ENCODE assay signal across 2 cellular contexts in the genomic region with DNA sequence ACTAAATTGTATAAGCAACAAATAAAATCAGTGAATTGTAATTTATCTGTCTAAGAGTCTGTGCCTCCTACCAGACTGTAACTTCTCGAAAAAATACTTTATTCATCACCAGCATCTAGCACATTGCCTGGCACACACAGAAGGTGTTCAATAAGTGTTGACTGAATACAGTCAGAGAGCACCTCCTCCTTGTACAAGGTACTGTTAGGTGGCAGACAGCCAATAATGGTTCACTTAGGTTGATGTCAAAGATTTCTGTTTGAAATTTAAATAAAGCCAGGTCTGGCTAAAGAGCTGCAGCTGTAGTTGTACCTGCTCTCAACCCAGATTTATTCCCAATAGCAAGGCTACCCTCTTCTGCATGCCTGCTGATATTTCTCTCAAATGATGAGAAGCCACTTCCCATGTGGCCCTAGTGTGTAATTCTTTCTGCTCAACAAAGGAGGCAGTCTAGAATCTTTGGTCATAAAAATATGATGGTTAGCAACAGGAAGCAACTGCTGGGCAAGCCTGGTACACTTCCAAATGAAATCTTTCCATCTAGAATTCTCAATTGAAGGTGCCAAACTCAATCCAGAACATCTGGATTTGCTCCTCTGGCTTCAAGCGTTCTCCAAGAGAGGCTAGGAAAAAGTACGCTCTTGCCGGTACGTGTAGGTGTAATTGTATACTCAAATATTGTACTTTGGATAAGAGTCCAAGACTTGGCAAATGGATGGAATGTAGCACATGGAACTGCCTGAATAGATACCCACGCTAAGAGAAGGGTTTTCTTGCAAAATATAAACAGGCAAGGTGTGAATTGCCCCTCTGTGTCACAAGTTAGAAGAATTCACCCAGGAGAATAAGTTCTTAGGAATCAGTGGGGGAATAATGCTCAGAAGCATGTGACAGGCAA.
TF ChIP-seq lines count a peak whose summit lies in the region.

No MANE protein-coding gene starts in this region.

TF ChIP-seq in SK-N-SH treated with all-trans-retinoic acid at 6 μM for 48 hours, 23 proteins besides CTCF, POLR2A, EP300 and RAD21 (continued from another document):
- TF ChIP-seq, protein P1, sequence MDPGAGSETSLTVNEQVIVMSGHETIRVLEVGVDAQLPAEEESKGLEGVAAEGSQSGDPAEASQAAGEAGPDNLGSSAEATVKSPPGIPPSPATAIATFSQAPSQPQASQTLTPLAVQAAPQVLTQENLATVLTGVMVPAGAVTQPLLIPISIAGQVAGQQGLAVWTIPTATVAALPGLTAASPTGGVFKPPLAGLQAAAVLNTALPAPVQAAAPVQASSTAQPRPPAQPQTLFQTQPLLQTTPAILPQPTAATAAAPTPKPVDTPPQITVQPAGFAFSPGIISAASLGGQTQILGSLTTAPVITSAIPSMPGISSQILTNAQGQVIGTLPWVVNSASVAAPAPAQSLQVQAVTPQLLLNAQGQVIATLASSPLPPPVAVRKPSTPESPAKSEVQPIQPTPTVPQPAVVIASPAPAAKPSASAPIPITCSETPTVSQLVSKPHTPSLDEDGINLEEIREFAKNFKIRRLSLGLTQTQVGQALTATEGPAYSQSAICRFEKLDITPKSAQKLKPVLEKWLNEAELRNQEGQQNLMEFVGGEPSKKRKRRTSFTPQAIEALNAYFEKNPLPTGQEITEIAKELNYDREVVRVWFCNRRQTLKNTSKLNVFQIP (CRISPR knock-in tag; IDR thresholded peaks at IDR 0.05; ENCODE audit: borderline replicate concordance, low read depth), result no peak
- no peak for TF ChIP-seq ZNF565 (CRISPR knock-in tag; conservative IDR thresholded peaks at IDR 0.05; ENCODE audit: low read depth)
- TF ChIP-seq, protein P2, sequence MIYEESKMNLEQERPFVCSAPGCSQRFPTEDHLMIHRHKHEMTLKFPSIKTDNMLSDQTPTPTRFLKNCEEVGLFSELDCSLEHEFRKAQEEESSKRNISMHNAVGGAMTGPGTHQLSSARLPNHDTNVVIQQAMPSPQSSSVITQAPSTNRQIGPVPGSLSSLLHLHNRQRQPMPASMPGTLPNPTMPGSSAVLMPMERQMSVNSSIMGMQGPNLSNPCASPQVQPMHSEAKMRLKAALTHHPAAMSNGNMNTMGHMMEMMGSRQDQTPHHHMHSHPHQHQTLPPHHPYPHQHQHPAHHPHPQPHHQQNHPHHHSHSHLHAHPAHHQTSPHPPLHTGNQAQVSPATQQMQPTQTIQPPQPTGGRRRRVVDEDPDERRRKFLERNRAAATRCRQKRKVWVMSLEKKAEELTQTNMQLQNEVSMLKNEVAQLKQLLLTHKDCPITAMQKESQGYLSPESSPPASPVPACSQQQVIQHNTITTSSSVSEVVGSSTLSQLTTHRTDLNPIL (CRISPR knock-in tag; IDR thresholded peaks at IDR 0.05; ENCODE audit: low read depth), result no peak

TF ChIP-seq in SK-N-SH, 30 proteins besides CTCF, POLR2A, EP300 and RAD21 (continued from another document):
- TF ChIP-seq RXRA (IDR thresholded peaks at IDR 0.05; ENCODE audit: borderline replicate concordance, low read depth), result no peak
- no peak for TF ChIP-seq TAF1 (IDR thresholded peaks at IDR 0.05; ENCODE audit: borderline replicate concordance, low read depth, low read length)
- no peak for TF ChIP-seq TEAD4 (IDR thresholded peaks at IDR 0.05; ENCODE audit: borderline replicate concordance, insufficient read depth)
